In the genomic region with DNA sequence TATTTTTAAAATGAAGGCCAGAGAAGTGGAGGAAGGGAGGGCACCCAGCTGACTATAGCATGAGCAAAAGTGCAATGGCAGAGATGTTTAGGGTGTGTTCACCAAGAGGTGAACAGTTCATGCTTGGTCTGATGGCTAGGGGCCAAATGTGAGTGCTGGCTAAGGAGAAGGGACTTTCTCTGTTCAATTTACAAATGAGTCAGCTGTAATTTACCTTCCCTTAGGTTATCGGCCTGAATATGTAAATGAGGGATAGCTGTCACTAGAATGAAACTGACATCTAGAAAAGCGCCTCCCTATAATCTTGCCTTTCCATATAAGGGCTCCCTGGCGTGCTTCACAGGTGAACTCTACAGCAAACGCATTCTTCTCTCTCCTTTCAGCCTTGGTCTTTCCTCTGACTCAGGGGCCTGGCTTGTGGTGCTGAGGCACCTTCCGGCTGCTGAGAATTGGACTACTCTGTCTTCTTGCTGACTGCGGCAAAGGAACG, we compare ENCODE assay signal across 8 cellular contexts.
DNase-seq lines count a peak whose midpoint lies in the region; ATAC-seq lines count a peak whose summit lies in the region.

No MANE protein-coding gene starts in this region.

- peak overlapping the region; percentile 73 to 92 for H3K27ac Mint-ChIP-seq in activated naive CD4-positive, alpha-beta T cell treated with anti-CD3 and anti-CD28 coated beads, Interleukin-2, amount 50 U/mL, for 72 hours

- peaks cover 6 to 12% of the 10 kb centered on the region in 2 donors for H3K9me3 Mint-ChIP-seq in activated naive CD4-positive, alpha-beta T cell treated with anti-CD3 and anti-CD28 coated beads, Interleukin-2, amount 50 U/mL, for 72 hours

- peaks cover 12% of the 10 kb centered on the region for H3K27me3 ChIP-seq in H7 (ENCODE audit: control insufficient read depth, insufficient read depth, low read length)

- peak; percentile 37 for DNase-seq in H7
- DNase-seq in NCI-H526 (lab: John Stamatoyannopoulos, UW): peak; percentile 23 to 45
- peak; percentile 62 to 79 for DNase-seq in activated naive CD4-positive, alpha-beta T cell treated with anti-CD3 and anti-CD28 coated beads, Interleukin-2, amount 50 U/mL, for 72 hours (ENCODE audit: low spot score in 2 of 2)
- DNase-seq in stimulated activated CD4-positive, alpha-beta T cell treated with anti-CD3 and anti-CD28 coated beads, TNF-alpha, amount 100 ng/mL, for 24 hours (ENCODE audit: low read depth in 3 of 3): peak in 2 of 3 experiments; percentile 62 to 71
- no peak for DNase-seq in SHP77 (lab: John Stamatoyannopoulos, UW)
- DNase-seq in HT-29 (ENCODE audit: low spot score): no peak
- no peak for DNase-seq in NOMO-1 (lab: John Stamatoyannopoulos, UW; ENCODE audit: unreplicated experiment in 2 of 2)

- H3K36me3 ChIP-seq in H7 (replicated peaks; ENCODE audit: control insufficient read depth, insufficient read depth, low read length): no peaks in the 10 kb centered on the region

- H3K36me3 Mint-ChIP-seq in activated naive CD4-positive, alpha-beta T cell treated with anti-CD3 and anti-CD28 coated beads, Interleukin-2, amount 50 U/mL, for 72 hours: peaks cover 16 to 27% of the 10 kb centered on the region in 2 donors

- no peak overlapping the region for H3K4me3 ChIP-seq in H7 (ENCODE audit: insufficient read depth, low read depth, low read length)

- ATAC-seq in GM18499 (IDR thresholded peaks at IDR 0.05; ENCODE audit: insufficient read depth, unreplicated experiment): peak; percentile 93
- ATAC-seq in activated naive CD4-positive, alpha-beta T cell treated with anti-CD3 and anti-CD28 coated beads, Interleukin-2, amount 50 U/mL, for 72 hours: peak; percentile 88 to 91

Comparison
In these comparisons a context has a peak if more than half of its experiments do, and no peak if none do; other contexts are left out.
1. DNase-seq: peak in H7 (single experiment), NCI-H526 (2 of 2), activated naive CD4-positive, alpha-beta T cell treated with anti-CD3 and anti-CD28 coated beads, Interleukin-2, amount 50 U/mL, for 72 hours (2 of 2) and stimulated activated CD4-positive, alpha-beta T cell treated with anti-CD3 and anti-CD28 coated beads, TNF-alpha, amount 100 ng/mL, for 24 hours (2 of 3); none in SHP77 (0 of 2), HT-29 (single experiment) and NOMO-1 (0 of 2).